1 cellular context compared by ENCODE assay signal in the genomic region with DNA sequence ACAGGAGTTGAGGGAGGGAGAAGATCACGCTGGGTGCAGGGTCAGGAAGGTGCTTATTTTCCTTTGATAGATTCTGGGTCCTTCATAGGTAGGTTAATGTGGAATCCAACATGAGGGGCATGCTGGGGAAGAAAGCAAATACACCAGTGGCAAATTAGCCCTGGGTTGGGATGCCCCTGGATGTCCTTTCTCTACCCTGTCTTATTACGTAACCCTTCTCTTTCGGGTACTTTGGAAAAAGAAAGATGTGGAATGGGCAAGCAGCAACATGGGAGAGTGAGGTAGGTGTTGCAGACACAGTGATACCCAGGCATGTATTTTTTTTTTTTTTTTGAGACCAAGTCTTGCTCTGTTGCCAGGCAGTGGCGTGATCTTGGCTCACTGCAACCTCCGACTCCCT.
TF ChIP-seq lines count a peak whose summit lies in the region.

No MANE protein-coding gene starts in this region.

TF ChIP-seq in K562, 482 proteins besides CTCF, POLR2A, EP300 and RAD21:
- TF ChIP-seq CEBPG (CRISPR knock-in tag; IDR thresholded peaks at IDR 0.05) (no peak), CEBPG (tag; conservative IDR thresholded peaks at IDR 0.05 in 1 of 2, IDR thresholded peaks at IDR 0.05 in 1 of 2) (0 out of 4 replicates have a peak, but pooled peaks of 1 of the 2 experiments have one; percentile 7), OTX1 (CRISPR knock-in tag; IDR thresholded peaks at IDR 0.05) (no peak), SRSF9 (IDR thresholded peaks at IDR 0.05; ENCODE audit: borderline replicate concordance, low read depth, low read length) (no peak), CEBPB (tag; IDR thresholded peaks at IDR 0.05) (peak; percentile 36)
